9 cellular contexts compared by ENCODE assay signal in the genomic region with DNA sequence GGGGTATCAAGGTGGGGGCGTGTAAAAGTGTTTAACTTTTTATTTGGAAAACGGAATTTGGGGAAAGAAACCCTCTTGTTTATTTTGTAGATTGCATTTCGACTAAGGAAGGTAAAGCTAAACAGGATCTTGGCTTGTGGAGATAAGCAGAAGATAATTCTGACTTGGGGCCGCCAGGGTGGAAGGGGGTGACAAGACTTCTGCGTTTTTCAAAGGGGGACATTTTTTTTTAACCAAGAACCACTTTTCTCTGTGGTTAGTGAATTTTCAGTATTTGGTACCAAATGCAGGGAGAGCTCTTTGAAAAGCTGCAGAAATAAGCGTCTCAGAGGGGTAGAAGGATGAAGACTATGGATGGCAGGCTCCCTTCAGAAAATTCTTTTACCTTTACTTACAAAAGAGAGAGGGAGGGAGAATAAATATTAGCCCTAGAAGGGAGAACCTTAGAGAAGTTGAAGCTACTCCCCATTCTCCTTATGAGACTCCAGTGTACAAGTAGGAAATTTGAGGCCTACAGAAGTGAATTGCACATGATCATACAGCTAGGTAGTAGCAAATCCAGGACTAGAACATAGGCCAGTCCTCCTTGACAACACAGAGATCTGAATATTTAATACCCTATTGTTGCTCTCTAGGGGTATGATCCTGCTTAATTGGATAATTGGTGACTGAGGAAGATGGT. TPM values are rescaled to one million over a fixed set of nuclear protein-coding genes. Genes with fewer than 3 reads are reported as not detected.
DNase-seq lines count a peak whose midpoint lies in the region; TF ChIP-seq lines count a peak whose summit lies in the region.
"Had no signal": no experiment of that assay in that cellular context is flagged by ENCODE, and none has a peak within 500 bp of the region (broad histone marks: within the 10 kb centered on the region; RNA-seq: fewer than 3 reads in every experiment).

No MANE protein-coding gene starts in this region.

- H3K79me2 ChIP-seq in GM23248 (ENCODE audit: insufficient read depth), result peaks cover 37% of the 10 kb centered on the region

- no peak for TF ChIP-seq CTCF in fibroblast of the aortic adventitia (IDR thresholded peaks at IDR 0.05; ENCODE audit: insufficient read depth, low read length)

- WGBS in GM23248 (ENCODE audit: low coverage in 1 of 2, low lambda C conversion rate in 2 of 2, missing lambda C conversion rate in 2 of 2), 2 experiments, result 11 to 13% methylated on average over 6 of the region's 6 CpGs

- H3K4me1 ChIP-seq in GM23248 (ENCODE audit: insufficient read depth), result 0 out of 2 replicates have a peak, but pooled peaks cover 7% of the 10 kb centered on the region

- DNase-seq in GM23248, result peak; percentile 4
- no peak for DNase-seq in SK-N-MC (ENCODE audit: low read depth, low spot score)
- DNase-seq in fibroblast of the aortic adventitia (ENCODE audit: low read depth), result no peak
- DNase-seq in skeletal muscle cell (ENCODE audit: low read depth), result no peak
- DNase-seq in epidermal melanocyte (ENCODE audit: insufficient read length, low spot score), result no peak
- DNase-seq in activated effector memory CD4-positive, alpha-beta T cell treated with Interleukin-2 at 50 U/mL for 16 hours, result no peak
- DNase-seq in NCI-H526 (lab: John Stamatoyannopoulos, UW), result no peak
- no peak for DNase-seq in NCI-H2029 (lab: John Stamatoyannopoulos, UW)

- in situ Hi-C loops in GM23248 (cut with MboI), result no loop called here

- H3K4me3 ChIP-seq in GM23248, result peak overlapping the region; percentile 89
- H3K4me3 ChIP-seq in SK-N-MC, result peak overlapping the region; percentile 100
- peak overlapping the region; percentile 92 for H3K4me3 ChIP-seq in fibroblast of the aortic adventitia (ENCODE audit: low read depth, low read length)
- peak overlapping the region; percentile 95 for H3K4me3 ChIP-seq in skeletal muscle cell (ENCODE audit: low read depth, low read length)

- peak overlapping the region; percentile 97 for H2AFZ ChIP-seq in GM23248

- no peaks in the 10 kb centered on the region for H3K9me2 ChIP-seq in GM23248 (ENCODE audit: insufficient read depth)

- H4K20me1 ChIP-seq in GM23248 (ENCODE audit: insufficient read depth), result no peaks in the 10 kb centered on the region

- no peaks in the 10 kb centered on the region for H3K36me3 ChIP-seq in GM23248 (ENCODE audit: low read depth)
- H3K36me3 ChIP-seq in SK-N-MC (ENCODE audit: insufficient read depth, low read length), result peaks cover 22% of the 10 kb centered on the region

- H3K27me3 ChIP-seq in GM23248 (replicated peaks; ENCODE audit: insufficient read depth), result no peaks in the 10 kb centered on the region

- no peaks in the 10 kb centered on the region for H3K9me3 ChIP-seq in GM23248 (ENCODE audit: low read depth)
- H3K9me3 ChIP-seq in SK-N-MC (ENCODE audit: low read depth, low read length), result no peaks in the 10 kb centered on the region

- H3K27ac ChIP-seq in GM23248 (peak overlapping the region; percentile 51), SK-N-MC (peak overlapping the region; percentile 87; the same call in 1 of the 2 replicates)

- peak overlapping the region; percentile 93 for H3K4me2 ChIP-seq in GM23248 (ENCODE audit: unreplicated experiment)

- H3K9ac ChIP-seq in GM23248 (peak overlapping the region; percentile 91), SK-N-MC (ENCODE audit: insufficient read length) (peak overlapping the region; percentile 98)

- H3F3A ChIP-seq in GM23248 (ENCODE audit: insufficient read depth), result peaks cover 7% of the 10 kb centered on the region

RNA-seq across cellular contexts. Expression of a gene that starts 0.8 kb away (rescaled TPM):
- total RNA-seq in GM23248 (2014; rRNA removed; shearing (Covaris generic)), result 44.3 and 96.6 TPM in 2 replicates
- 208 and 230 TPM in 2 replicates for polyA plus RNA-seq in GM23248 (2016; fragmentation: Nextera tagmentation; extraction: Ambion mirVana)
- 14.2 and 69.9 TPM in 2 replicates for total RNA-seq in fibroblast of the aortic adventitia (ENCODE audit: low replicate concordance)

RNA-seq across cellular contexts. Expression of a gene that starts 5.9 kb away (rescaled TPM):
- 450 and 475 TPM in 2 replicates for total RNA-seq in GM23248 (2014; rRNA removed; shearing (Covaris generic))
- polyA plus RNA-seq in GM23248 (2016; fragmentation: Nextera tagmentation; extraction: Ambion mirVana), result 50.1 and 50.8 TPM in 2 replicates
- total RNA-seq in fibroblast of the aortic adventitia (ENCODE audit: low replicate concordance), result 258 and 311 TPM in 2 replicates

RNA-seq across cellular contexts. Expression of a gene that starts 15.2 kb away (rescaled TPM):
- total RNA-seq in GM23248 (2014; rRNA removed; shearing (Covaris generic)), result 0.65 and 0.89 TPM in 2 replicates
- polyA plus RNA-seq in GM23248 (2016; fragmentation: Nextera tagmentation; extraction: Ambion mirVana), result 0.63 and 1.7 TPM in 2 replicates
- 2.5 and 16.5 TPM in 2 replicates for total RNA-seq in fibroblast of the aortic adventitia (ENCODE audit: low replicate concordance)

RNA-seq across cellular contexts. Expression of a gene that starts 41.1 kb away (rescaled TPM):
- 202 and 253 TPM in 2 replicates for total RNA-seq in GM23248 (2014; rRNA removed; shearing (Covaris generic))
- polyA plus RNA-seq in GM23248 (2016; fragmentation: Nextera tagmentation; extraction: Ambion mirVana), result 159 and 161 TPM in 2 replicates
- total RNA-seq in fibroblast of the aortic adventitia (ENCODE audit: low replicate concordance), result 104 and 107 TPM in 2 replicates

RNA-seq across cellular contexts. Expression of a gene that starts 52.6 kb away (rescaled TPM):
- total RNA-seq in GM23248 (2014; rRNA removed; shearing (Covaris generic)), result 0.22 TPM in 1 of 2 replicates, not detected in the other
- 0.29 TPM in 1 of 2 replicates, not detected in the other for polyA plus RNA-seq in GM23248 (2016; fragmentation: Nextera tagmentation; extraction: Ambion mirVana)
- total RNA-seq in fibroblast of the aortic adventitia (ENCODE audit: low replicate concordance), result 0.09 TPM in 1 of 2 replicates, not detected in the other
- total RNA-seq: HT1080 had no signal
